22 cellular contexts compared by ENCODE assay signal in the genomic region with DNA sequence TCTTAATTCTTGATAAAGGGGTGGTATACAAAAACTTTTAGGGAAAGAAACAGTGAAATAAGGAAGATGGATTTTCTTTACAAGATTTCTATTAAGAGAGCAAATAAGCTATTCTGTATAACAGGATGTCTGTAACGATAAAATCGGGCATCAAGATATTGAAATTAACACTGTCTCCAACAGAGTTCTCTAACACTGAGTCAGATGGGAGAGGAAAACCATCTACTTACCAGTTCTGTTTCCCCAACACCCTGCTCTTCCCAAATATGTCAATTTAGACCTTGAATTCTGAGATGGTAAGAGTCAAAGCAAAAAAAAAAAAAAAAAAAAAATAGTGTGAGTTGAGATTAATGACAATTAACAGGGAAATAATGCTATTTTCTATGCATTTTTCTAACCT. TPM values are rescaled to one million over a fixed set of nuclear protein-coding genes. Genes with fewer than 3 reads are reported as not detected.
DNase-seq lines count a peak whose midpoint lies in the region; ATAC-seq and TF ChIP-seq lines count a peak whose summit lies in the region.
"Had no signal": no experiment of that assay in that cellular context is flagged by ENCODE, and none has a peak within 500 bp of the region (broad histone marks: within the 10 kb centered on the region; RNA-seq: fewer than 3 reads in every experiment).

No MANE protein-coding gene starts in this region.

- H3K36me3 ChIP-seq in right atrium auricular region (no peaks in the 10 kb centered on the region), smooth muscle cell (ENCODE audit: low read depth) (no peaks in the 10 kb centered on the region), vagina (no peaks in the 10 kb centered on the region), ovary (no peaks in the 10 kb centered on the region)
- H3K36me3 ChIP-seq: neural progenitor cell had no signal

- peaks cover 5% of the 10 kb centered on the region for H3F3A ChIP-seq in smooth muscle cell (ENCODE audit: low read depth)

- H3K36me3 Mint-ChIP-seq in natural killer cell treated with Interleukin-12 subunit alpha and Interleukin-12 subunit beta and Interleukin-15 and Interleukin-18, amount 100 ng/mL, for 72 hours: peaks cover 11% of the 10 kb centered on the region

- TF ChIP-seq CTCF in right atrium auricular region (IDR thresholded peaks at IDR 0.05) (no peak), fibroblast of pulmonary artery (IDR thresholded peaks at IDR 0.05; ENCODE audit: low read length, missing control alignments) (no peak), smooth muscle cell (IDR thresholded peaks at IDR 0.05; ENCODE audit: borderline replicate concordance, insufficient read depth, poor library complexity, severe bottlenecking) (no peak), vagina (IDR thresholded peaks at IDR 0.05) (no peak), ovary (IDR thresholded peaks at IDR 0.05) (no peak)

- H3K27ac Mint-ChIP-seq in natural killer cell treated with Interleukin-12 subunit alpha and Interleukin-12 subunit beta and Interleukin-15 and Interleukin-18, amount 100 ng/mL, for 72 hours: no peak overlapping the region
- H3K27ac Mint-ChIP-seq: CD4-positive, alpha-beta memory T cell; neural progenitor cell had no signal

- H2AFZ ChIP-seq in smooth muscle cell (ENCODE audit: low read depth): no peak overlapping the region
- H2AFZ ChIP-seq: neural progenitor cell had no signal

- H3K79me2 ChIP-seq in smooth muscle cell (ENCODE audit: low read depth): peaks cover 100% of the 10 kb centered on the region

- H3K27me3 ChIP-seq in right atrium auricular region: no peaks in the 10 kb centered on the region
- no peaks in the 10 kb centered on the region for H3K27me3 ChIP-seq in smooth muscle cell (ENCODE audit: low read depth)
- H3K27me3 ChIP-seq in vagina: no peaks in the 10 kb centered on the region
- H3K27me3 ChIP-seq in ovary: no peaks in the 10 kb centered on the region
- H3K27me3 ChIP-seq: neural progenitor cell had no signal

- no peak for DNase-seq in right atrium auricular region (ENCODE audit: low spot score)
- DNase-seq in Right ventricle myocardium inferior (ENCODE audit: missing footprints): no peak
- no peak for DNase-seq in fibroblast of pulmonary artery (ENCODE audit: low read depth)
- no peak for DNase-seq in smooth muscle cell (lab: John Stamatoyannopoulos, UW; ENCODE audit: unreplicated experiment)
- DNase-seq in vagina (ENCODE audit: extremely low spot score in 2 of 2): no peak
- DNase-seq in natural killer cell treated with Interleukin-12 subunit alpha and Interleukin-12 subunit beta and Interleukin-15 and Interleukin-18, amount 100 ng/mL, for 72 hours (ENCODE audit: low spot score): no peak
- DNase-seq in ovary: no peak
- DNase-seq: activated CD4-positive, alpha-beta T cell treated with anti-CD3 and anti-CD28 coated beads, Interleukin-2, amount 50 U/mL, for 4 hours; activated T-cell treated with anti-CD3 and anti-CD28 coated beads for 4 hours; CD4-positive, alpha-beta memory T cell; DMS153; left cardiac atrium; NCI-H1436; NCI-H2171; NCI-H69; retina; SHP77 treated with DMSO at 0.1 percent for 48 hours; stimulated activated naive CD4-positive, alpha-beta T cell; T-helper 1 cell had no signal

- H3K9ac ChIP-seq in smooth muscle cell (ENCODE audit: low read depth): no peak overlapping the region
- H3K9ac ChIP-seq: neural progenitor cell had no signal

- no peak overlapping the region for H3K4me3 ChIP-seq in right atrium auricular region
- peak overlapping the region; percentile 33 for H3K4me3 ChIP-seq in fibroblast of pulmonary artery (replicated peaks; ENCODE audit: low read depth, low read length)
- H3K4me3 ChIP-seq in smooth muscle cell: no peak overlapping the region
- no peak overlapping the region for H3K4me3 ChIP-seq in vagina
- no peak overlapping the region for H3K4me3 ChIP-seq in ovary
- H3K4me3 ChIP-seq: GM12878, neural progenitor cell had no signal

- ATAC-seq in Right ventricle myocardium inferior (no peak), GM18907 (IDR thresholded peaks at IDR 0.05; ENCODE audit: unreplicated experiment) (no peak)
- no peak for ATAC-seq in natural killer cell treated with Interleukin-12 subunit alpha and Interleukin-12 subunit beta and Interleukin-15 and Interleukin-18, amount 100 ng/mL, for 72 hours
- ATAC-seq: GM12878 had no signal

- no peak for TF ChIP-seq POLR2A in vagina (IDR thresholded peaks at IDR 0.05)
- no peak for TF ChIP-seq POLR2A in ovary (IDR thresholded peaks at IDR 0.05)

- no peak for TF ChIP-seq EP300 in ovary (IDR thresholded peaks at IDR 0.05)

- intact Hi-C loops in Right ventricle myocardium inferior (cut with DNase I): loop anchor here (2.0 kb wide), 1 partner anchor 22 kb away; no protein-coding TSS in a partner anchor
- intact Hi-C loops in vagina (cut with DNase I): no loop called here
- intact Hi-C loops in ovary (cut with DNase I): no loop called here

- H3K4me1 ChIP-seq in right atrium auricular region (peaks cover 0 to 59% of the 10 kb centered on the region in 2 donors), smooth muscle cell (ENCODE audit: low read depth) (peaks cover 2% of the 10 kb centered on the region), vagina (peaks cover 61% of the 10 kb centered on the region), ovary (ENCODE audit: insufficient read depth) (peaks cover 17% of the 10 kb centered on the region)

- no peaks in the 10 kb centered on the region for H3K27me3 Mint-ChIP-seq in natural killer cell treated with Interleukin-12 subunit alpha and Interleukin-12 subunit beta and Interleukin-15 and Interleukin-18, amount 100 ng/mL, for 72 hours
- H3K27me3 Mint-ChIP-seq: CD4-positive, alpha-beta memory T cell had no signal

- H4K20me1 ChIP-seq in smooth muscle cell (ENCODE audit: low read depth): peaks cover 76% of the 10 kb centered on the region

- peaks cover 0 to 6% of the 10 kb centered on the region in 2 donors for H3K9me3 ChIP-seq in right atrium auricular region
- H3K9me3 ChIP-seq in smooth muscle cell (replicated peaks; ENCODE audit: low read depth): no peaks in the 10 kb centered on the region
- H3K9me3 ChIP-seq in vagina: no peaks in the 10 kb centered on the region
- no peaks in the 10 kb centered on the region for H3K9me3 ChIP-seq in ovary

- peak overlapping the region; percentile 66 to 70 for H3K27ac ChIP-seq in right atrium auricular region
- peak overlapping the region; percentile 22 for H3K27ac ChIP-seq in smooth muscle cell (ENCODE audit: low read depth)
- H3K27ac ChIP-seq in vagina: peak overlapping the region; percentile 43
- peak overlapping the region in 1 of 2 donors; percentile 17 for H3K27ac ChIP-seq in ovary
- H3K27ac ChIP-seq: neural progenitor cell had no signal

- no peak overlapping the region for H3K4me3 Mint-ChIP-seq in natural killer cell treated with Interleukin-12 subunit alpha and Interleukin-12 subunit beta and Interleukin-15 and Interleukin-18, amount 100 ng/mL, for 72 hours
- H3K4me3 Mint-ChIP-seq: CD4-positive, alpha-beta memory T cell; neural progenitor cell had no signal

- H3K4me1 Mint-ChIP-seq in natural killer cell treated with Interleukin-12 subunit alpha and Interleukin-12 subunit beta and Interleukin-15 and Interleukin-18, amount 100 ng/mL, for 72 hours (ENCODE audit: low read depth in 2 of 2): peaks cover 42 to 51% of the 10 kb centered on the region in 2 donors
- H3K4me1 Mint-ChIP-seq: neural progenitor cell had no signal

- WGBS in smooth muscle cell (ENCODE audit: low lambda C conversion rate): 71% methylated on average over 2 of the region's 2 CpGs
- WGBS in ovary, 3 donors: 19 to 30% (median 22%) methylated on average over 2 of the region's 2 CpGs

- H3K9me3 Mint-ChIP-seq in natural killer cell treated with Interleukin-12 subunit alpha and Interleukin-12 subunit beta and Interleukin-15 and Interleukin-18, amount 100 ng/mL, for 72 hours: no peaks in the 10 kb centered on the region

- H3K4me2 ChIP-seq in smooth muscle cell: peak overlapping the region; percentile 31
- H3K4me2 ChIP-seq: neural progenitor cell had no signal

RNA-seq across cellular contexts. Expression of a gene that starts 23.0 kb away (rescaled TPM):
- 10 to 100 TPM in 1 of 2 donors, 1 to 10 TPM in 1; 9.0 to 14.3 TPM for total RNA-seq in right atrium auricular region
- total RNA-seq in Right ventricle myocardium inferior: 9.6 TPM
- total RNA-seq in smooth muscle cell: 15.5 and 28.5 TPM in 2 replicates
- polyA plus RNA-seq in smooth muscle cell: 16.2 and 17.5 TPM in 2 replicates
- 30.0 TPM for total RNA-seq in vagina
- 10 to 100 TPM; 19.9 to 27.1 TPM for total RNA-seq in natural killer cell treated with Interleukin-12 subunit alpha and Interleukin-12 subunit beta and Interleukin-15 and Interleukin-18, amount 100 ng/mL, for 72 hours
- total RNA-seq in ovary: 10 to 100 TPM; 21.9 to 40.3 (median 29.2) TPM
- polyA plus RNA-seq in ovary: 10 to 100 TPM; 15.1 to 22.9 TPM
